Comparison of ENCODE assay signal across 23 cellular contexts in genomic region chr17:69512946-69513345, GRCh38.
"Had no signal": no experiment of that assay in that cellular context is flagged by ENCODE, and none has a peak within 500 bp of the region (broad histone marks: within the 10 kb centered on the region; RNA-seq: fewer than 3 reads in every experiment).

No MANE protein-coding gene starts in this region.

- H3K9me3 Mint-ChIP-seq: activated CD4-positive, alpha-beta memory T cell treated with anti-CD3 and anti-CD28 coated beads, Interleukin-2, amount 10 ng/mL, durations not matched to agents 7 days and 5 days; activated CD4-positive, alpha-beta T cell treated with anti-CD3 and anti-CD28 coated beads, Interleukin-2, amount 10 ng/mL, durations not matched to agents 7 days and 5 days; activated naive CD4-positive, alpha-beta T cell treated with anti-CD3 and anti-CD28 coated beads, Interleukin-2, amount 10 ng/mL, durations not matched to agents 7 days and 5 days; activated naive CD4-positive, alpha-beta T cell treated with anti-CD3 and anti-CD28 coated beads, Interleukin-2, amount 50 U/mL, for 72 hours; activated naive CD8-positive, alpha-beta T cell treated with anti-CD3 and anti-CD28 coated beads, Interleukin-2, amount 10 ng/mL, durations not matched to agents 7 days and 5 days; central memory CD8-positive, alpha-beta T cell; dendritic cell treated with granulocyte-macrophage colony-stimulating factor and Interleukin-4, amounts not matched to agents 40 ng/mL and 50 ng/mL, for 4 days had no signal

- H3K4me3 ChIP-seq: ascending aorta, coronary artery, dorsolateral prefrontal cortex, heart right ventricle had no signal

- H3K27me3 ChIP-seq: ascending aorta, dorsolateral prefrontal cortex, heart right ventricle had no signal

- H3K27ac ChIP-seq: ascending aorta, coronary artery, dorsolateral prefrontal cortex, heart right ventricle had no signal

- H3K4me1 Mint-ChIP-seq: activated naive CD4-positive, alpha-beta T cell treated with anti-CD3 and anti-CD28 coated beads, Interleukin-2, amount 10 ng/mL, durations not matched to agents 7 days and 5 days; activated naive CD8-positive, alpha-beta T cell treated with anti-CD3 and anti-CD28 coated beads, Interleukin-2, amount 10 ng/mL, durations not matched to agents 7 days and 5 days had no signal

- DNase-seq: activated CD4-positive, alpha-beta memory T cell treated with anti-CD3 and anti-CD28 coated beads, Interleukin-2, amount 10 ng/mL, durations not matched to agents 7 days and 5 days; activated CD4-positive, alpha-beta T cell treated with anti-CD3 and anti-CD28 coated beads for 1 hour; activated CD4-positive, alpha-beta T cell treated with anti-CD3 and anti-CD28 coated beads for 4 hours; activated CD4-positive, alpha-beta T cell treated with anti-CD3 and anti-CD28 coated beads, Interleukin-2, amount 10 ng/mL, durations not matched to agents 7 days and 5 days; activated CD4-positive, alpha-beta T cell treated with anti-CD3 and anti-CD28 coated beads, Interleukin-2, amount 50 U/mL, for 4 hours; activated gamma-delta T cell; activated naive CD4-positive, alpha-beta T cell; activated naive CD4-positive, alpha-beta T cell treated with anti-CD3 and anti-CD28 coated beads, Interleukin-2, amount 10 ng/mL, durations not matched to agents 7 days and 5 days; activated naive CD8-positive, alpha-beta T cell treated with anti-CD3 and anti-CD28 coated beads, Interleukin-2, amount 10 ng/mL, durations not matched to agents 7 days and 5 days; activated T-cell treated with anti-CD3 and anti-CD28 coated beads, Interleukin-2, amount 50 U/mL, for 48 hours; dorsolateral prefrontal cortex; effector memory CD4-positive, alpha-beta T cell; endodermal cell; foreskin fibroblast; heart right ventricle; T-helper 2 cell had no signal

- H3K27me3 Mint-ChIP-seq: activated CD4-positive, alpha-beta memory T cell treated with anti-CD3 and anti-CD28 coated beads, Interleukin-2, amount 10 ng/mL, durations not matched to agents 7 days and 5 days; activated CD4-positive, alpha-beta T cell treated with anti-CD3 and anti-CD28 coated beads, Interleukin-2, amount 10 ng/mL, durations not matched to agents 7 days and 5 days; activated naive CD4-positive, alpha-beta T cell treated with anti-CD3 and anti-CD28 coated beads, Interleukin-2, amount 10 ng/mL, durations not matched to agents 7 days and 5 days; activated naive CD8-positive, alpha-beta T cell treated with anti-CD3 and anti-CD28 coated beads, Interleukin-2, amount 10 ng/mL, durations not matched to agents 7 days and 5 days; brain; central memory CD8-positive, alpha-beta T cell; dendritic cell treated with granulocyte-macrophage colony-stimulating factor and Interleukin-4, amounts not matched to agents 40 ng/mL and 50 ng/mL, for 4 days had no signal

- H3K4me3 Mint-ChIP-seq: activated CD4-positive, alpha-beta memory T cell treated with anti-CD3 and anti-CD28 coated beads, Interleukin-2, amount 10 ng/mL, durations not matched to agents 7 days and 5 days; activated CD4-positive, alpha-beta T cell treated with anti-CD3 and anti-CD28 coated beads, Interleukin-2, amount 10 ng/mL, durations not matched to agents 7 days and 5 days; activated naive CD4-positive, alpha-beta T cell treated with anti-CD3 and anti-CD28 coated beads, Interleukin-2, amount 10 ng/mL, durations not matched to agents 7 days and 5 days; activated naive CD8-positive, alpha-beta T cell treated with anti-CD3 and anti-CD28 coated beads, Interleukin-2, amount 10 ng/mL, durations not matched to agents 7 days and 5 days; brain; central memory CD8-positive, alpha-beta T cell; dendritic cell treated with granulocyte-macrophage colony-stimulating factor and Interleukin-4, amounts not matched to agents 40 ng/mL and 50 ng/mL, for 4 days; endodermal cell had no signal

- H3K4me1 ChIP-seq: ascending aorta, heart right ventricle had no signal

- ATAC-seq: activated naive CD4-positive, alpha-beta T cell treated with anti-CD3 and anti-CD28 coated beads, Interleukin-2, amount 50 U/mL, for 72 hours; esophagus mucosa; heart right ventricle had no signal

- H3K27ac Mint-ChIP-seq: activated CD4-positive, alpha-beta memory T cell treated with anti-CD3 and anti-CD28 coated beads, Interleukin-2, amount 10 ng/mL, durations not matched to agents 7 days and 5 days; activated CD4-positive, alpha-beta T cell treated with anti-CD3 and anti-CD28 coated beads, Interleukin-2, amount 10 ng/mL, durations not matched to agents 7 days and 5 days; activated naive CD4-positive, alpha-beta T cell treated with anti-CD3 and anti-CD28 coated beads, Interleukin-2, amount 10 ng/mL, durations not matched to agents 7 days and 5 days; activated naive CD4-positive, alpha-beta T cell treated with anti-CD3 and anti-CD28 coated beads, Interleukin-2, amount 50 U/mL, for 72 hours; activated naive CD8-positive, alpha-beta T cell treated with anti-CD3 and anti-CD28 coated beads, Interleukin-2, amount 10 ng/mL, durations not matched to agents 7 days and 5 days; brain; dendritic cell treated with granulocyte-macrophage colony-stimulating factor and Interleukin-4, amounts not matched to agents 40 ng/mL and 50 ng/mL, for 4 days; endodermal cell had no signal

- H3K36me3 ChIP-seq: ascending aorta had no signal

- H3K36me3 Mint-ChIP-seq: activated naive CD4-positive, alpha-beta T cell treated with anti-CD3 and anti-CD28 coated beads, Interleukin-2, amount 10 ng/mL, durations not matched to agents 7 days and 5 days had no signal
